Comparison of ENCODE assay signal across 26 cellular contexts in the genomic region with DNA sequence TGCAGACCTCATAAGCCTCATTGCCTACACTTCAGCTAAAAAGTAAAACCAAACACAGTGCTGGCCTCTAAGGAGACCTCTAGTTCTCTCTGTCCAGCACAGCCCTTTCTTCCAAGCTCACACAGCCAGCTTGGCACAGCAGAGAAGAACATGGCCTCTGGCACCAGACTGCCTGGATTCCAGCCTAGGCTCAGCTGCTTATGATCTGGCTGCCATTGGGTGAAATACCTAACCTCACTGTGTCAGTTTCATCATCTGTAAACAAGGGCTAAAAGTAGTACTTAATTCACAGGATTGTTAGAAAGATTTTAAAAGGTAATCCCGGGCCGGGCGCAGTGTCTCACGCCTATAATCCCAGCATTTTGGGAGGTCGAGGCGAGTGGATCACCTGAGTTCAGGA. TPM values are rescaled to one million over a fixed set of nuclear protein-coding genes. Genes with fewer than 3 reads are reported as not detected.
DNase-seq lines count a peak whose midpoint lies in the region; ATAC-seq, FAIRE-seq and TF ChIP-seq lines count a peak whose summit lies in the region.
"Had no signal": no experiment of that assay in that cellular context is flagged by ENCODE, and none has a peak within 500 bp of the region (broad histone marks: within the 10 kb centered on the region; RNA-seq: fewer than 3 reads in every experiment).

No MANE protein-coding gene starts in this region.

- no peak overlapping the region for H3K27ac ChIP-seq in H1 (ENCODE audit: low read depth, low read length)
- H3K27ac ChIP-seq in gastrocnemius medialis: peak overlapping the region in 2 of 4 donors; percentile 6 to 46
- no peak overlapping the region for H3K27ac ChIP-seq in prostate gland
- H3K27ac ChIP-seq: BLaER1, Peyer's patch, SJSA1 had no signal

- no peak overlapping the region for H3K4me3 Mint-ChIP-seq in activated CD8-positive, alpha-beta memory T cell treated with anti-CD3 and anti-CD28 coated beads, Interleukin-2, amount 10 ng/mL, durations not matched to agents 7 days and 5 days
- H3K4me3 Mint-ChIP-seq: activated CD8-positive, alpha-beta T cell treated with anti-CD3 and anti-CD28 coated beads for 36 hours; activated naive CD8-positive, alpha-beta T cell treated with anti-CD3 and anti-CD28 coated beads, Interleukin-2, amount 10 ng/mL, durations not matched to agents 7 days and 5 days; memory B cell had no signal

- TF ChIP-seq EP300 in H1 (IDR thresholded peaks at IDR 0.05; ENCODE audit: borderline replicate concordance in 1 of 2, low read depth in 2 of 2, low read length in 2 of 2): no peak

- no peaks in the 10 kb centered on the region for H3K79me1 ChIP-seq in H1 (ENCODE audit: low read depth, low read length)

- H2BK20ac ChIP-seq in H1 (ENCODE audit: low read length): no peak overlapping the region

- H3K23me2 ChIP-seq in H1 (ENCODE audit: low read depth, low read length): no peaks in the 10 kb centered on the region

- no peak overlapping the region for H3K4me2 ChIP-seq in H1 (ENCODE audit: insufficient read depth in 1 of 2, low read depth in 2 of 2, low read length in 2 of 2)
- H3K4me2 ChIP-seq: BLaER1 had no signal

- H4K91ac ChIP-seq in H1 (replicated peaks; ENCODE audit: insufficient read length, low read length): no peak overlapping the region

- no peak overlapping the region for H2BK120ac ChIP-seq in H1 (replicated peaks; ENCODE audit: low read depth, low read length)

- peak overlapping the region; percentile 26; the same call in 1 of the 2 replicates for H2AFZ ChIP-seq in H1 (ENCODE audit: low read length)

- H2AK5ac ChIP-seq in H1 (ENCODE audit: low read depth, low read length): no peak overlapping the region

- no peak overlapping the region for H3K27ac Mint-ChIP-seq in activated CD8-positive, alpha-beta memory T cell treated with anti-CD3 and anti-CD28 coated beads, Interleukin-2, amount 10 ng/mL, durations not matched to agents 7 days and 5 days
- H3K27ac Mint-ChIP-seq: activated CD8-positive, alpha-beta T cell treated with anti-CD3 and anti-CD28 coated beads for 36 hours; activated naive CD8-positive, alpha-beta T cell treated with anti-CD3 and anti-CD28 coated beads, Interleukin-2, amount 10 ng/mL, durations not matched to agents 7 days and 5 days; memory B cell; progenitor cell of endocrine pancreas had no signal

- H3K23ac ChIP-seq in H1 (ENCODE audit: insufficient read length): no peak overlapping the region

- no peaks in the 10 kb centered on the region for H4K20me1 ChIP-seq in H1 (replicated peaks in 1 of 2; ENCODE audit: control insufficient read depth in 1 of 2, insufficient read depth in 2 of 2, low read length in 2 of 2)
- H4K20me1 ChIP-seq: BLaER1 had no signal

- H3K4me1 ChIP-seq in H1 (replicated peaks in 1 of 4; ENCODE audit: control insufficient read depth in 3 of 4, insufficient read depth in 4 of 4, low read length in 3 of 4) (no peaks in the 10 kb centered on the region), gastrocnemius medialis (no peaks in the 10 kb centered on the region), prostate gland (replicated peaks) (no peaks in the 10 kb centered on the region)
- H3K4me1 ChIP-seq: Peyer's patch, SJSA1 had no signal

- H3K4me3 ChIP-seq in H1 (ENCODE audit: extremely low read depth in 1 of 4, insufficient read depth in 2 of 4, low read depth in 3 of 4, low read length in 4 of 4) (no peak overlapping the region), gastrocnemius medialis (no peak overlapping the region), prostate gland (no peak overlapping the region)
- H3K4me3 ChIP-seq: BLaER1, GM12878, Peyer's patch, SJSA1 had no signal

- H3K9ac ChIP-seq in H1 (replicated peaks in 1 of 4; ENCODE audit: extremely low read depth in 1 of 4, low read depth in 3 of 4, low read length in 3 of 4): no peak overlapping the region
- H3K9ac ChIP-seq: BLaER1 had no signal

- no peaks in the 10 kb centered on the region for H3K27me3 ChIP-seq in H1 (replicated peaks in 1 of 4; ENCODE audit: control insufficient read depth in 3 of 4, extremely low read depth in 1 of 4, insufficient read depth in 3 of 4, low read length in 3 of 4)
- H3K27me3 ChIP-seq in gastrocnemius medialis: no peaks in the 10 kb centered on the region
- no peaks in the 10 kb centered on the region for H3K27me3 ChIP-seq in prostate gland (replicated peaks; ENCODE audit: insufficient read depth)
- H3K27me3 ChIP-seq: BLaER1, Peyer's patch, SJSA1 had no signal

- TF ChIP-seq CTCF in H1 (IDR thresholded peaks at IDR 0.05; ENCODE audit: control extremely low read depth in 1 of 3, insufficient read depth in 1 of 3, low read depth in 1 of 3, low read length in 3 of 3): no peak
- no peak for TF ChIP-seq CTCF in gastrocnemius medialis (IDR thresholded peaks at IDR 0.05 in 4 of 5, conservative IDR thresholded peaks at IDR 0.05 in 1 of 5)
- no peak for TF ChIP-seq CTCF in prostate gland (IDR thresholded peaks at IDR 0.05)

- in situ Hi-C loops in G401 (cut with HindIII; ENCODE audit: low sequenced_read_pairs): no loop called here
- in situ Hi-C loops in gastrocnemius medialis (cut with MboI; ENCODE audit: low sequenced_read_pairs in 4 of 4): no loop called here

- no peaks in the 10 kb centered on the region for H3K79me2 ChIP-seq in H1 (ENCODE audit: control insufficient read depth in 1 of 2, insufficient read depth in 2 of 2, low read length in 2 of 2)

- no peak overlapping the region for H4K5ac ChIP-seq in H1 (ENCODE audit: insufficient read length, low read depth, low read length)

- no peak for FAIRE-seq in H1 (lab: Jason Lieb, UNC)
- FAIRE-seq: GM12878, kidney, small intestine had no signal

- TF ChIP-seq POLR2A in H1 (IDR thresholded peaks at IDR 0.05; ENCODE audit: control extremely low read depth in 1 of 2, low read depth in 2 of 2, low read length in 2 of 2) (no peak), gastrocnemius medialis (IDR thresholded peaks at IDR 0.05) (no peak), prostate gland (IDR thresholded peaks at IDR 0.05) (no peak)

- peak; percentile 97 for ATAC-seq in left ventricle myocardium superior
- peak; percentile 99 for ATAC-seq in gastrocnemius medialis
- no peak for ATAC-seq in activated CD8-positive, alpha-beta memory T cell treated with anti-CD3 and anti-CD28 coated beads, Interleukin-2, amount 10 ng/mL, durations not matched to agents 7 days and 5 days
- no peak for ATAC-seq in HG03565 (IDR thresholded peaks at IDR 0.05; ENCODE audit: unreplicated experiment)
- no peak for ATAC-seq in GM18873 (IDR thresholded peaks at IDR 0.05; ENCODE audit: low FRiP score, unreplicated experiment)
- ATAC-seq: activated CD8-positive, alpha-beta T cell treated with anti-CD3 and anti-CD28 coated beads for 36 hours; GM12878 had no signal

- H3K14ac ChIP-seq in H1 (ENCODE audit: insufficient read length): no peak overlapping the region

- intact Hi-C loops in left ventricle myocardium superior (cut with micrococcal nuclease) (no loop called here), gastrocnemius medialis (cut with DNase I; ENCODE audit: low total_unique reads) (no loop called here), prostate gland (cut with DNase I) (no loop called here)

- no peaks in the 10 kb centered on the region for H3K36me3 Mint-ChIP-seq in activated CD8-positive, alpha-beta memory T cell treated with anti-CD3 and anti-CD28 coated beads, Interleukin-2, amount 10 ng/mL, durations not matched to agents 7 days and 5 days
- H3K36me3 Mint-ChIP-seq: activated naive CD8-positive, alpha-beta T cell treated with anti-CD3 and anti-CD28 coated beads, Interleukin-2, amount 10 ng/mL, durations not matched to agents 7 days and 5 days; memory B cell had no signal

- no peak overlapping the region for H3K4ac ChIP-seq in H1 (replicated peaks; ENCODE audit: insufficient read length, low read depth, low read length)

- no peaks in the 10 kb centered on the region for H3K36me3 ChIP-seq in H1 (ENCODE audit: control insufficient read depth in 2 of 4, insufficient read depth in 4 of 4, low read length in 3 of 4)
- no peaks in the 10 kb centered on the region for H3K36me3 ChIP-seq in gastrocnemius medialis
- no peaks in the 10 kb centered on the region for H3K36me3 ChIP-seq in prostate gland
- H3K36me3 ChIP-seq: BLaER1, Peyer's patch, SJSA1 had no signal

- no peak overlapping the region for H2BK5ac ChIP-seq in H1 (ENCODE audit: low read depth, low read length)

- POLR2A ChIA-PET in H1 (lab: Charles Lee; ENCODE audit: partially characterized antibody): no interaction called here

- no peak overlapping the region for H3K56ac ChIP-seq in H1 (replicated peaks; ENCODE audit: insufficient read length, low read depth, low read length)

- no peak overlapping the region for H2BK12ac ChIP-seq in H1 (ENCODE audit: low read depth, low read length)

- no peaks in the 10 kb centered on the region for H3K9me3 Mint-ChIP-seq in activated CD8-positive, alpha-beta memory T cell treated with anti-CD3 and anti-CD28 coated beads, Interleukin-2, amount 10 ng/mL, durations not matched to agents 7 days and 5 days (ENCODE audit: low read depth)
- H3K9me3 Mint-ChIP-seq: activated CD8-positive, alpha-beta T cell treated with anti-CD3 and anti-CD28 coated beads for 36 hours; activated naive CD8-positive, alpha-beta T cell treated with anti-CD3 and anti-CD28 coated beads, Interleukin-2, amount 10 ng/mL, durations not matched to agents 7 days and 5 days; memory B cell had no signal

- H2BK15ac ChIP-seq in H1 (ENCODE audit: low read length): no peak overlapping the region

- H4K8ac ChIP-seq in H1 (ENCODE audit: extremely low read depth, insufficient read depth, low read length): no peak overlapping the region

- no peak for TF ChIP-seq RAD21 in H1 (IDR thresholded peaks at IDR 0.05 in 1 of 2, conservative IDR thresholded peaks at IDR 0.05 in 1 of 2; ENCODE audit: low read depth in 2 of 2, low read length in 2 of 2)

- peaks cover 7% of the 10 kb centered on the region for H3K27me3 Mint-ChIP-seq in activated CD8-positive, alpha-beta memory T cell treated with anti-CD3 and anti-CD28 coated beads, Interleukin-2, amount 10 ng/mL, durations not matched to agents 7 days and 5 days

- H3K4me1 Mint-ChIP-seq in activated CD8-positive, alpha-beta memory T cell treated with anti-CD3 and anti-CD28 coated beads, Interleukin-2, amount 10 ng/mL, durations not matched to agents 7 days and 5 days: no peaks in the 10 kb centered on the region
- H3K4me1 Mint-ChIP-seq: activated naive CD8-positive, alpha-beta T cell treated with anti-CD3 and anti-CD28 coated beads, Interleukin-2, amount 10 ng/mL, durations not matched to agents 7 days and 5 days; memory B cell had no signal

- no peak overlapping the region for H3K18ac ChIP-seq in H1 (ENCODE audit: extremely low read depth, low read length)

- CTCF ChIA-PET in H1 (lab: Charles Lee; ENCODE audit: partially characterized antibody): interaction anchor here (1.3 to 2.4 kb wide), 4 partner anchors 13 to 68 kb away, joined by 4 to 13 read pairs (median 6); no protein-coding TSS in a partner anchor
- CTCF ChIA-PET in activated CD8-positive, alpha-beta memory T cell treated with anti-CD3 and anti-CD28 coated beads, Interleukin-2, amount 10 ng/mL, durations not matched to agents 7 days and 5 days (lab: Charles Lee): interaction anchor here (1.4 kb wide), 1 partner anchor 68 kb away, joined by 3 read pairs; no protein-coding TSS in a partner anchor

- H3K9me3 ChIP-seq in H1 (ENCODE audit: insufficient read depth in 2 of 2, low read depth in 1 of 2, low read length in 1 of 2): no peaks in the 10 kb centered on the region
- no peaks in the 10 kb centered on the region for H3K9me3 ChIP-seq in gastrocnemius medialis
- no peaks in the 10 kb centered on the region for H3K9me3 ChIP-seq in prostate gland
- H3K9me3 ChIP-seq: BLaER1, Caco-2, Peyer's patch, SJSA1 had no signal

- 92% methylated on average over 6 of the region's 6 CpGs; no CpG with 5 or more reads in 1 of the 2 experiments for WGBS in H1 (ENCODE audit: extremely low coverage in 1 of 2, insufficient coverage in 1 of 2, insufficient read length in 1 of 2, insufficient replicate concordance in 2 of 2, low coverage in 1 of 2, low lambda C conversion rate in 2 of 2, missing lambda C conversion rate in 1 of 2), 2 experiments
- 65% methylated on average over 6 of the region's 6 CpGs for WGBS in prostate gland

- DNase-seq in G401 (ENCODE audit: low spot score): peak; percentile 61
- DNase-seq in H1 (ENCODE audit: low read depth in 1 of 2, low spot score in 2 of 2): no peak
- DNase-seq in left ventricle myocardium superior: peak; percentile 49
- peak; percentile 65 to 72 for DNase-seq in gastrocnemius medialis
- DNase-seq in prostate gland (ENCODE audit: low spot score): no peak
- DNase-seq in activated CD8-positive, alpha-beta memory T cell treated with anti-CD3 and anti-CD28 coated beads, Interleukin-2, amount 10 ng/mL, durations not matched to agents 7 days and 5 days: no peak
- DNase-seq: activated CD4-positive, CD25-positive, alpha-beta regulatory T cell treated with anti-CD3 and anti-CD28 coated beads, Interleukin-2, amount 50 U/mL, for 72 hours; activated CD8-positive, alpha-beta T cell treated with anti-CD3 and anti-CD28 coated beads for 36 hours; activated effector memory CD4-positive, alpha-beta T cell treated with Interleukin-2 at 50 U/mL for 16 hours; activated naive CD8-positive, alpha-beta T cell treated with anti-CD3 and anti-CD28 coated beads, Interleukin-2, amount 10 ng/mL, durations not matched to agents 7 days and 5 days; activated T-cell treated with anti-CD3 and anti-CD28 coated beads for 4 hours; Caco-2; DMS79 treated with DMSO at 0.1 percent for 48 hours; foreskin melanocyte; kidney; NCI-H510A treated with DMSO at 0.1 percent for 48 hours; Peyer's patch; small intestine; stimulated activated CD4-positive, alpha-beta T cell treated with anti-CD3 and anti-CD28 coated beads, Interleukin-1b, Interleukin-23, amount 100 ng/mL, for 48 hours had no signal

RNA-seq across cellular contexts. Expression of a gene that starts 9.9 kb away (rescaled TPM):
- total RNA-seq in G401 (2014; rRNA removed; shearing (Covaris generic)): 26.2 and 45.7 TPM in 2 replicates
- 16.2 and 17.1 TPM in 2 replicates for total RNA-seq in H1 (2021; fragmentation: NEBNext Ultra II Directional; extraction: Animal tissue kit (Norgen Biotek cat#: 25700))
- polyA plus RNA-seq in H1 (2011; rRNA removed): 3.5 and 5.7 TPM in 2 replicates
- polyA plus RNA-seq in H1 (2011; cell fraction: cytosol; rRNA removed): 6.6 TPM
- polyA plus RNA-seq in H1 (2011; cell fraction: nucleus; rRNA removed): 5.5 TPM
- 6.8 to 10.6 TPM (median 7.7 TPM) in 4 replicates for polyA plus RNA-seq in H1 (2012, experiment 1 of 2)
- polyA plus RNA-seq in H1 (2012, experiment 2 of 2): 1.5 TPM
- polyA plus RNA-seq in H1 (2013, experiment 1 of 2): 8.1 TPM
- 9.6 TPM for polyA plus RNA-seq in H1 (2013, experiment 2 of 2)
- polyA minus RNA-seq in H1 (2011; rRNA and poly(A)+ RNA removed): 16.1 and 22.3 TPM in 2 replicates
- polyA minus RNA-seq in H1 (2011; cell fraction: cytosol; rRNA and poly(A)+ RNA removed): 10.6 TPM
- polyA minus RNA-seq in H1 (2011; cell fraction: nucleus; rRNA and poly(A)+ RNA removed): 19.4 TPM
- total RNA-seq in left ventricle myocardium superior (9.4 TPM), gastrocnemius medialis (1 to 10 TPM; 1.1 to 3.4 (median 2.6) TPM), prostate gland (10 to 100 TPM; 11.3 to 11.9 TPM)
- 10 to 100 TPM; 11.0 to 13.3 TPM for total RNA-seq in activated CD8-positive, alpha-beta memory T cell treated with anti-CD3 and anti-CD28 coated beads, Interleukin-2, amount 10 ng/mL, durations not matched to agents 7 days and 5 days

Comparison
In these comparisons a context has a peak if more than half of its experiments do, and no peak if none do; other contexts are left out.
1. DNase-seq: peak in G401 (single experiment), left ventricle myocardium superior (single experiment) and gastrocnemius medialis (2 of 2); none in H1 (0 of 2), prostate gland (single experiment) and activated CD8-positive, alpha-beta memory T cell treated with anti-CD3 and anti-CD28 coated beads, Interleukin-2, amount 10 ng/mL, durations not matched to agents 7 days and 5 days (single experiment).
2. ATAC-seq: peak in left ventricle myocardium superior (single experiment) and gastrocnemius medialis (2 of 2); none in activated CD8-positive, alpha-beta memory T cell treated with anti-CD3 and anti-CD28 coated beads, Interleukin-2, amount 10 ng/mL, durations not matched to agents 7 days and 5 days (single experiment), HG03565 (single experiment) and GM18873 (single experiment).